In genomic region chr3:29334652-29335189, GRCh38 we compare ENCODE assay signal across 14 cellular contexts. TPM values are rescaled to one million over a fixed set of nuclear protein-coding genes. Genes with fewer than 3 reads are reported as not detected.
DNase-seq lines count a peak whose midpoint lies in the region; ATAC-seq and TF ChIP-seq lines count a peak whose summit lies in the region.
"Had no signal": no experiment of that assay in that cellular context is flagged by ENCODE, and none has a peak within 500 bp of the region (broad histone marks: within the 10 kb centered on the region; RNA-seq: fewer than 3 reads in every experiment).

No MANE protein-coding gene starts in this region.

- DNase-seq in heart left ventricle (no peak), cardiac septum (ENCODE audit: low spot score) (no peak), coronary artery (ENCODE audit: low spot score) (no peak), myocyte (ENCODE audit: low read depth) (peak; percentile 16), upper lobe of right lung (no peak)
- DNase-seq in naive thymus-derived CD4-positive, alpha-beta T cell = no peak
- DNase-seq: activated CD4-positive, alpha-beta T cell treated with anti-CD3 and anti-CD28 coated beads for 4 hours; MM.1S; stimulated activated CD4-positive, alpha-beta T cell treated with anti-CD3 and anti-CD28 coated beads, Interleukin-1b, Interleukin-23, amount 100 ng/mL, for 48 hours; stimulated activated naive CD8-positive, alpha-beta T cell treated with anti-CD3 and anti-CD28 coated beads, Interleukin-15, Interleukin-2, amounts not matched to agents 100 U/mL and 50 U/mL, for 24 hours had no signal

- CTCF ChIA-PET in naive thymus-derived CD4-positive, alpha-beta T cell (lab: Charles Lee) = no interaction called here

- TF ChIP-seq CTCF in heart left ventricle (IDR thresholded peaks at IDR 0.05) (no peak), coronary artery (IDR thresholded peaks at IDR 0.05) (no peak), upper lobe of right lung (IDR thresholded peaks at IDR 0.05) (no peak)

- H3K36me3 ChIP-seq in heart left ventricle = no peaks in the 10 kb centered on the region
- H3K36me3 ChIP-seq in upper lobe of right lung = no peaks in the 10 kb centered on the region
- H3K36me3 ChIP-seq in naive thymus-derived CD4-positive, alpha-beta T cell (ENCODE audit: control insufficient read depth in 2 of 3, insufficient read depth in 3 of 3, low read length in 3 of 3) = no peaks in the 10 kb centered on the region

- H3K4me3 Mint-ChIP-seq in naive thymus-derived CD4-positive, alpha-beta T cell = no peak overlapping the region

- no peaks in the 10 kb centered on the region for H3K4me1 Mint-ChIP-seq in naive thymus-derived CD4-positive, alpha-beta T cell

- peaks cover 14 to 96% (median 58%) of the 10 kb centered on the region in 12 donors for H3K4me1 ChIP-seq in heart left ventricle
- H3K4me1 ChIP-seq in upper lobe of right lung = peaks cover 37% of the 10 kb centered on the region
- no peaks in the 10 kb centered on the region for H3K4me1 ChIP-seq in naive thymus-derived CD4-positive, alpha-beta T cell (ENCODE audit: control insufficient read depth in 2 of 2, insufficient read depth in 2 of 2, low read length in 2 of 2)

- POLR2A ChIA-PET in naive thymus-derived CD4-positive, alpha-beta T cell (lab: Charles Lee) = no interaction called here

- no peaks in the 10 kb centered on the region for H3K27me3 Mint-ChIP-seq in naive thymus-derived CD4-positive, alpha-beta T cell

- intact Hi-C loops in heart left ventricle (cut with DNase I) = loop anchor here in 9 of 10 donors (5.0 to 10.0 kb wide), 5 partner anchors 50 to 423 kb away; partner anchors contain the start of gene RBMS3 (in 9 of the 9)
- intact Hi-C loops in cardiac septum (cut with DNase I) = no loop called here
- intact Hi-C loops in upper lobe of right lung (cut with DNase I) = no loop called here
- intact Hi-C loops in naive thymus-derived CD4-positive, alpha-beta T cell (cut with micrococcal nuclease) = no loop called here

- WGBS in heart left ventricle, 4 donors = 63 to 74% (median 67%) methylated on average over 4 of the region's 4 CpGs

- H3K27ac Mint-ChIP-seq in naive thymus-derived CD4-positive, alpha-beta T cell = no peak overlapping the region
- H3K27ac Mint-ChIP-seq: activated naive CD4-positive, alpha-beta T cell treated with anti-CD3 and anti-CD28 coated beads, Interleukin-2, amount 50 U/mL, for 72 hours; nephron progenitor cell had no signal

- H3K9me3 ChIP-seq in heart left ventricle (no peaks in the 10 kb centered on the region), upper lobe of right lung (no peaks in the 10 kb centered on the region)
- no peaks in the 10 kb centered on the region for H3K9me3 ChIP-seq in naive thymus-derived CD4-positive, alpha-beta T cell (ENCODE audit: control insufficient read depth in 2 of 3, low read length in 3 of 3)

- H3K27ac ChIP-seq in heart left ventricle (peak overlapping the region in 10 of 12 donors; percentile 56 to 91 (median 78)), coronary artery (peak overlapping the region; percentile 26 to 85), upper lobe of right lung (peak overlapping the region; percentile 69)
- H3K27ac ChIP-seq in naive thymus-derived CD4-positive, alpha-beta T cell (ENCODE audit: low read depth, low read length) = no peak overlapping the region

- TF ChIP-seq POLR2A in heart left ventricle (IDR thresholded peaks at IDR 0.05) = no peak

- ATAC-seq in heart left ventricle (no peak), upper lobe of right lung (no peak), GM21619 (IDR thresholded peaks at IDR 0.05; ENCODE audit: unreplicated experiment) (no peak), HG03135 (IDR thresholded peaks at IDR 0.05; ENCODE audit: unreplicated experiment) (no peak)
- no peak for ATAC-seq in naive thymus-derived CD4-positive, alpha-beta T cell
- ATAC-seq: activated naive CD4-positive, alpha-beta T cell treated with anti-CD3 and anti-CD28 coated beads, Interleukin-2, amount 50 U/mL, for 72 hours; stimulated activated naive CD8-positive, alpha-beta T cell treated with anti-CD3 and anti-CD28 coated beads, Interleukin-15, Interleukin-2, amounts not matched to agents 100 U/mL and 50 U/mL, for 24 hours had no signal

- H3K27me3 ChIP-seq in heart left ventricle = no peaks in the 10 kb centered on the region
- no peaks in the 10 kb centered on the region for H3K27me3 ChIP-seq in upper lobe of right lung
- peaks cover 0 to 3% of the 10 kb centered on the region in 2 donors for H3K27me3 ChIP-seq in naive thymus-derived CD4-positive, alpha-beta T cell (ENCODE audit: control insufficient read depth in 2 of 2, insufficient read depth in 2 of 2, low read length in 2 of 2)

- H3K4me3 ChIP-seq in heart left ventricle (peak overlapping the region in 8 of 12 donors; percentile 13 to 48 (median 38)), coronary artery (peak overlapping the region; percentile 58), upper lobe of right lung (peak overlapping the region; percentile 9)
- H3K4me3 ChIP-seq in naive thymus-derived CD4-positive, alpha-beta T cell (ENCODE audit: low read length) = no peak overlapping the region

- no peaks in the 10 kb centered on the region for H3K9me3 Mint-ChIP-seq in naive thymus-derived CD4-positive, alpha-beta T cell
- H3K9me3 Mint-ChIP-seq: nephron progenitor cell had no signal

- no peaks in the 10 kb centered on the region for H3K36me3 Mint-ChIP-seq in naive thymus-derived CD4-positive, alpha-beta T cell
- H3K36me3 Mint-ChIP-seq: activated naive CD4-positive, alpha-beta T cell treated with anti-CD3 and anti-CD28 coated beads, Interleukin-2, amount 50 U/mL, for 72 hours had no signal

RNA-seq across cellular contexts. Expression of gene RBMS3, which starts 53.9 kb away (rescaled TPM):
- total RNA-seq in heart left ventricle (10 to 100 TPM; 19.0 to 35.6 (median 27.3) TPM), cardiac septum (49.0 TPM), myocyte (30.6 and 32.2 TPM in 2 replicates), upper lobe of right lung (85.9 TPM)
- polyA plus RNA-seq in heart left ventricle = 1 to 10 TPM; 4.8 to 5.3 TPM
- polyA plus RNA-seq in myocyte (2012) = 26.7 TPM
- total RNA-seq in naive thymus-derived CD4-positive, alpha-beta T cell = 1 to 10 TPM in 2 of 5 experiments, under 1 TPM in 3; 0.16 to 4.9 (median 0.89) TPM
- polyA plus RNA-seq in naive thymus-derived CD4-positive, alpha-beta T cell = under 1 TPM; 0.15 to 0.33 TPM

Comparison
In these comparisons a context has a peak if more than half of its experiments do, and no peak if none do; other contexts are left out.
1. intact Hi-C loops: an anchor here in heart left ventricle (5.0 to 10.0 kb wide); none called in cardiac septum, upper lobe of right lung and naive thymus-derived CD4-positive, alpha-beta T cell.